In genomic region chr9:114790521-114790920, GRCh38 we compare ENCODE assay signal across 23 cellular contexts. TPM values are rescaled to one million over a fixed set of nuclear protein-coding genes. Genes with fewer than 3 reads are reported as not detected.
"Had no signal": no experiment of that assay in that cellular context is flagged by ENCODE, and none has a peak within 500 bp of the region (broad histone marks: within the 10 kb centered on the region; RNA-seq: fewer than 3 reads in every experiment).

No MANE protein-coding gene starts in this region.

- H3K4me2 ChIP-seq: smooth muscle cell had no signal

- H3K4me1 ChIP-seq: heart right ventricle, left ventricle myocardium inferior had no signal

- H3K27me3 ChIP-seq: brain microvascular endothelial cell, heart right ventricle, transverse colon had no signal

- H3K9me3 ChIP-seq: heart right ventricle, left ventricle myocardium inferior, mucosa of descending colon, transverse colon had no signal

- H3K36me3 ChIP-seq: brain microvascular endothelial cell, heart right ventricle, left ventricle myocardium inferior, transverse colon had no signal

- FAIRE-seq: frontal cortex, islet of Langerhans, TTC549 had no signal

- ATAC-seq: activated CD8-positive, alpha-beta T cell treated with anti-CD3 and anti-CD28 coated beads for 36 hours; activated T-cell treated with anti-CD3 and anti-CD28 coated beads, Interleukin-2, amount 50 U/mL, for 4 hours; heart right ventricle; mucosa of descending colon; natural killer cell; right cardiac atrium had no signal

- DNase-seq: activated B cell treated with CpG ODN at 0.5 μM for 24 hours; activated CD4-positive, alpha-beta T cell treated with anti-CD3 and anti-CD28 coated beads for 48 hours; activated CD8-positive, alpha-beta T cell treated with anti-CD3 and anti-CD28 coated beads for 36 hours; activated effector memory CD4-positive, alpha-beta T cell treated with Interleukin-2 at 50 U/mL for 16 hours; activated T-cell treated with anti-CD3 and anti-CD28 coated beads, Interleukin-2, amount 50 U/mL, for 4 hours; amygdala; brain microvascular endothelial cell; cortex of kidney; effector CD8-positive, alpha-beta T cell; heart right ventricle; left ventricle myocardium inferior; mucosa of descending colon; natural killer cell; posterior cingulate gyrus; right cardiac atrium; stimulated activated CD4-positive, alpha-beta T cell treated with anti-CD3 and anti-CD28 coated beads, Interleukin-4, amount 100 ng/mL, for 4 hours; stimulated activated CD8-positive, alpha-beta memory T cell treated with anti-CD3 and anti-CD28 coated beads, Interleukin-4, amount 100 ng/mL, for 48 hours; stimulated activated naive CD4-positive, alpha-beta T cell treated with Interleukin-2 at 50 U/mL for 16 hours; transverse colon had no signal

- H3K27ac ChIP-seq: brain microvascular endothelial cell, heart right ventricle, left ventricle myocardium inferior, transverse colon had no signal

- H3K4me3 ChIP-seq: heart right ventricle, left ventricle myocardium inferior, mucosa of descending colon, smooth muscle cell, transverse colon had no signal

RNA-seq across cellular contexts. Expression of gene TNFSF15, which starts 15.3 kb away (rescaled TPM):
- total RNA-seq: natural killer cell had no signal
